ENCODE assay signal across 2 cellular contexts in genomic region chr4:127985989-127986388, GRCh38.
TF ChIP-seq lines count a peak whose summit lies in the region.

No MANE protein-coding gene starts in this region.

TF ChIP-seq in SK-N-SH, 30 proteins besides CTCF, POLR2A, EP300 and RAD21 (continued from another document):
- TF ChIP-seq PBX3 (IDR thresholded peaks at IDR 0.05) (no peak), GATA2 (CRISPR knock-in tag; IDR thresholded peaks at IDR 0.05) (no peak), MAX (IDR thresholded peaks at IDR 0.05; ENCODE audit: low read depth) (no peak), POLR2AphosphoS5 (IDR thresholded peaks at IDR 0.05; ENCODE audit: low read depth, low read length) (no peak), TEAD4 (IDR thresholded peaks at IDR 0.05; ENCODE audit: borderline replicate concordance, insufficient read depth) (no peak), NRF1 (IDR thresholded peaks at IDR 0.05; ENCODE audit: low read depth, low read length) (no peak), CHD2 (IDR thresholded peaks at IDR 0.05; ENCODE audit: low read length, partially characterized antibody) (no peak), MEF2A (IDR thresholded peaks at IDR 0.05; ENCODE audit: borderline replicate concordance, low read depth) (no peak), ZBTB33 (IDR thresholded peaks at IDR 0.05; ENCODE audit: borderline replicate concordance, low read depth) (no peak), USF2 (IDR thresholded peaks at IDR 0.05; ENCODE audit: borderline replicate concordance, low read depth, low read length) (no peak), SMC3 (IDR thresholded peaks at IDR 0.05; ENCODE audit: low read depth, low read length) (no peak)

TF ChIP-seq in SK-N-SH treated with all-trans-retinoic acid at 6 μM for 48 hours, 23 proteins besides CTCF, POLR2A, EP300 and RAD21 (continued from another document):
- TF ChIP-seq PATZ1 (CRISPR knock-in tag; IDR thresholded peaks at IDR 0.05; ENCODE audit: borderline replicate concordance) (no peak), TSHZ2 (CRISPR knock-in tag; IDR thresholded peaks at IDR 0.05) (no peak), ZFP30 (CRISPR knock-in tag; IDR thresholded peaks at IDR 0.05) (no peak), ESRRG (CRISPR knock-in tag; IDR thresholded peaks at IDR 0.05) (no peak), SNAI2 (CRISPR knock-in tag; IDR thresholded peaks at IDR 0.05) (no peak), BACH2 (CRISPR knock-in tag; IDR thresholded peaks at IDR 0.05; ENCODE audit: borderline replicate concordance) (no peak), ISL1 (CRISPR knock-in tag; IDR thresholded peaks at IDR 0.05) (no peak), POU6F1 (CRISPR knock-in tag; IDR thresholded peaks at IDR 0.05; ENCODE audit: borderline replicate concordance, low read depth) (no peak)
